Comparison of ENCODE assay signal across 2 cellular contexts in genomic region chr7:90157761-90158350, GRCh38. TPM values are rescaled to one million over a fixed set of nuclear protein-coding genes. Genes with fewer than 3 reads are reported as not detected.
"Had no signal": no experiment of that assay in that cellular context is flagged by ENCODE, and none has a peak within 500 bp of the region (broad histone marks: within the 10 kb centered on the region; RNA-seq: fewer than 3 reads in every experiment).

No MANE protein-coding gene starts in this region.

RNA-seq across cellular contexts. Expression of gene STEAP1, which starts 3.6 kb away (rescaled TPM):
- polyA plus RNA-seq: neural cell had no signal

RNA-seq across cellular contexts. Expression of gene STEAP2, which starts 53.7 kb away (rescaled TPM):
- total RNA-seq: activated CD8-positive, alpha-beta memory T cell treated with anti-CD3 and anti-CD28 coated beads, Interleukin-2, amount 10 ng/mL, durations not matched to agents 7 days and 5 days had no signal
